Comparison of ENCODE assay signal across 8 cellular contexts in the genomic region with DNA sequence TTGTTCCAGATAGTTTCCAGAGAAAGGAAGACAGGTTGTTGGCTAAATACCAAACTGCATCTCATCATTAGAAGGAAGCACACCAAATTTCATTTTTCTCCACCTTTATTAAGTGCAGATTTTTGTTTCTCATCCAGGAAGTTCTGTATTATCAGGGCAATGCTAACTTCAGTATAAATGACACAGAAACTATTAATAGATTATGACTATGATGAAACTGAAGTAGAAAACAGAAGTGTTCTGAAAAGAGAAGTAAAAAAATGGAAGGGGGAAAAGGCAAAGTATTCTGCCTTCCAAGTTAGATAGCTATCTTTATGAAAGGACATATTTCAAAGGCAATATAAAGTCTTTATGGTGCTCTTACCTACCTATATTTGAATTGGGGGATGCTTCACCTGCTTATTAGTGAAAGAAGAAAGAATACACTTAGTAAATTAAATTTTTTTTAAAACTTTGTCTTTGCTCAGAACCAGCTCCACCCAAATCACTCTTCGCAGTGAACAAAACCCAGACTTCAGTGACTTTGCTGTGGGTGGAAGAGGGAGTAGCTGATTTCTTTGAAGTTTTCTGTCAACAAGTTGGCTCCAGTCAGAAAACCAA.
DNase-seq lines count a peak whose midpoint lies in the region; ATAC-seq and TF ChIP-seq lines count a peak whose summit lies in the region.

No MANE protein-coding gene starts in this region.

- DNase-seq in stimulated activated naive CD4-positive, alpha-beta T cell (lab: John Stamatoyannopoulos, UW), result peak in 5 of 6 experiments; percentile 21 to 88 (median 84)
- no peak for DNase-seq in stimulated activated naive CD4-positive, alpha-beta T cell treated with Interleukin-2 at 50 U/mL for 16 hours (lab: John Stamatoyannopoulos, UW)
- peak; percentile 20 for DNase-seq in activated CD4-positive, alpha-beta T cell treated with anti-CD3 and anti-CD28 coated beads, Interleukin-2, amount 50 U/mL, for 1 hour
- no peak for DNase-seq in stimulated activated naive CD8-positive, alpha-beta T cell treated with anti-CD3 and anti-CD28 coated beads, Interleukin-15, amount 100 ng/mL, for 72 hours
- DNase-seq in type B pancreatic cell (ENCODE audit: extremely low spot score, unreplicated experiment), result no peak
- no peak for DNase-seq in iPS-NIHi7 (ENCODE audit: extremely low spot score)
- no peak for DNase-seq in NCI-H2171 (lab: John Stamatoyannopoulos, UW)

- H3K27me3 Mint-ChIP-seq in stimulated activated naive CD8-positive, alpha-beta T cell treated with anti-CD3 and anti-CD28 coated beads, Interleukin-15, amount 100 ng/mL, for 72 hours, result no peaks in the 10 kb centered on the region
- peaks cover 3% of the 10 kb centered on the region for H3K27me3 Mint-ChIP-seq in type B pancreatic cell

- peaks cover 16% of the 10 kb centered on the region for H3K36me3 Mint-ChIP-seq in type B pancreatic cell

- ATAC-seq in HG03175 (IDR thresholded peaks at IDR 0.05; ENCODE audit: unreplicated experiment), result peak; percentile 88
- peak; percentile 66 for ATAC-seq in stimulated activated naive CD8-positive, alpha-beta T cell treated with anti-CD3 and anti-CD28 coated beads, Interleukin-15, amount 100 ng/mL, for 72 hours

- H3K27ac Mint-ChIP-seq in stimulated activated naive CD8-positive, alpha-beta T cell treated with anti-CD3 and anti-CD28 coated beads, Interleukin-15, amount 100 ng/mL, for 72 hours, result peak overlapping the region; percentile 87 to 89
- no peak overlapping the region for H3K27ac Mint-ChIP-seq in type B pancreatic cell

- peak overlapping the region; percentile 39 to 66 for H3K4me3 Mint-ChIP-seq in stimulated activated naive CD8-positive, alpha-beta T cell treated with anti-CD3 and anti-CD28 coated beads, Interleukin-15, amount 100 ng/mL, for 72 hours
- H3K4me3 Mint-ChIP-seq in type B pancreatic cell, result no peak overlapping the region

- no peaks in the 10 kb centered on the region for H3K9me3 Mint-ChIP-seq in stimulated activated naive CD8-positive, alpha-beta T cell treated with anti-CD3 and anti-CD28 coated beads, Interleukin-15, amount 100 ng/mL, for 72 hours
- no peaks in the 10 kb centered on the region for H3K9me3 Mint-ChIP-seq in type B pancreatic cell

- no peak for TF ChIP-seq CTCF in type B pancreatic cell (conservative IDR thresholded peaks at IDR 0.05)

- peaks cover 55% of the 10 kb centered on the region for H3K4me1 Mint-ChIP-seq in stimulated activated naive CD8-positive, alpha-beta T cell treated with anti-CD3 and anti-CD28 coated beads, Interleukin-15, amount 100 ng/mL, for 72 hours
- H3K4me1 Mint-ChIP-seq in type B pancreatic cell (ENCODE audit: unreplicated experiment), result peaks cover 3% of the 10 kb centered on the region

Comparison
In these comparisons a context has a peak if more than half of its experiments do, and no peak if none do; other contexts are left out.
1. DNase-seq: peak in stimulated activated naive CD4-positive, alpha-beta T cell (5 of 6) and activated CD4-positive, alpha-beta T cell treated with anti-CD3 and anti-CD28 coated beads, Interleukin-2, amount 50 U/mL, for 1 hour (single experiment); none in stimulated activated naive CD4-positive, alpha-beta T cell treated with Interleukin-2 at 50 U/mL for 16 hours (single experiment), stimulated activated naive CD8-positive, alpha-beta T cell treated with anti-CD3 and anti-CD28 coated beads, Interleukin-15, amount 100 ng/mL, for 72 hours (0 of 2), type B pancreatic cell (single experiment), iPS-NIHi7 (single experiment) and NCI-H2171 (single experiment).